In genomic region chr11:130146797-130147196, GRCh38 we compare ENCODE assay signal across 9 cellular contexts. TPM values are rescaled to one million over a fixed set of nuclear protein-coding genes. Genes with fewer than 3 reads are reported as not detected.
DNase-seq lines count a peak whose midpoint lies in the region; ATAC-seq, FAIRE-seq and TF ChIP-seq lines count a peak whose summit lies in the region.
"Had no signal": no experiment of that assay in that cellular context is flagged by ENCODE, and none has a peak within 500 bp of the region (broad histone marks: within the 10 kb centered on the region; RNA-seq: fewer than 3 reads in every experiment).

No MANE protein-coding gene starts in this region.

- ATAC-seq in activated CD8-positive, alpha-beta memory T cell treated with anti-CD3 and anti-CD28 coated beads, Interleukin-2, amount 10 ng/mL, durations not matched to agents 7 days and 5 days, result peak; percentile 36
- ATAC-seq in activated T-helper 17 cell treated with anti-CD3 and anti-CD28 coated beads, Interleukin-2, amount 50 U/mL, for 72 hours (replicated peaks), result peak; percentile 51
- ATAC-seq in HepG2, result no peak; the same call in 2 of the 3 replicates

- H3K9me3 Mint-ChIP-seq in activated CD8-positive, alpha-beta memory T cell treated with anti-CD3 and anti-CD28 coated beads, Interleukin-2, amount 10 ng/mL, durations not matched to agents 7 days and 5 days (ENCODE audit: low read depth), result no peaks in the 10 kb centered on the region
- H3K9me3 Mint-ChIP-seq in activated T-helper 17 cell treated with anti-CD3 and anti-CD28 coated beads, Interleukin-2, amount 50 U/mL, for 72 hours, result no peaks in the 10 kb centered on the region

- CTCF ChIA-PET in activated CD8-positive, alpha-beta memory T cell treated with anti-CD3 and anti-CD28 coated beads, Interleukin-2, amount 10 ng/mL, durations not matched to agents 7 days and 5 days (lab: Charles Lee), result interaction anchor here (1.2 to 2.8 kb wide), 5 partner anchors 10 to 224 kb away, joined by 3 to 15 read pairs (median 5); no protein-coding TSS in a partner anchor
- CTCF ChIA-PET in HepG2 (lab: Yijun Ruan, JAX; ENCODE audit: low intra/inter-chr PET ratio, low total read pairs), result no interaction called here

- TF ChIP-seq CTCF in HepG2 (CRISPR knock-in tag; IDR thresholded peaks at IDR 0.05), result no peak
- no peak for TF ChIP-seq CTCF in transverse colon (IDR thresholded peaks at IDR 0.05)

- peak overlapping the region; percentile 87 for H3K27ac ChIP-seq in HepG2 (ENCODE audit: extremely low read length, insufficient read depth, low read length)
- peak overlapping the region; percentile 86 to 91 (median 88) for H3K27ac ChIP-seq in transverse colon

- FAIRE-seq in HepG2 (lab: Jason Lieb, UNC), result no peak

- TF ChIP-seq EP300 in HepG2 (IDR thresholded peaks at IDR 0.05; ENCODE audit: low read depth in 2 of 2, low read length in 2 of 2), result no peak
- no peak for TF ChIP-seq EP300 in HepG2 (CRISPR knock-in tag; IDR thresholded peaks at IDR 0.05; ENCODE audit: borderline replicate concordance)
- peak; percentile 32 for TF ChIP-seq EP300 in transverse colon (IDR thresholded peaks at IDR 0.05; ENCODE audit: low read depth)

- no peak for TF ChIP-seq POLR2A in HepG2 (IDR thresholded peaks at IDR 0.05; ENCODE audit: insufficient read depth in 1 of 2, low read depth in 2 of 2, low read length in 2 of 2)
- TF ChIP-seq POLR2A in transverse colon (IDR thresholded peaks at IDR 0.05), result no peak

- POLR2A ChIA-PET in HepG2 (lab: Yijun Ruan, JAX), result interaction anchor here (1.3 to 3.7 kb wide), 5 partner anchors 17 to 145 kb away, joined by 3 to 50 read pairs (median 9); partner anchors contain the start of genes APLP2 and PRDM10

- DNase-seq in activated CD8-positive, alpha-beta memory T cell treated with anti-CD3 and anti-CD28 coated beads, Interleukin-2, amount 10 ng/mL, durations not matched to agents 7 days and 5 days, result no peak
- no peak for DNase-seq in activated CD8-positive, alpha-beta memory T cell treated with anti-CD3 and anti-CD28 coated beads, Interleukin-2, amount 50 U/mL, for 4 hours
- DNase-seq in HepG2 (ENCODE audit: low spot score), result no peak
- peak; percentile 43 for DNase-seq in transverse colon
- DNase-seq in HuH-7 (ENCODE audit: low spot score), result no peak
- DNase-seq in stimulated activated CD8-positive, alpha-beta memory T cell treated with anti-CD3 and anti-CD28 coated beads, Interleukin-4, amount 100 ng/mL, for 48 hours, result no peak
- DNase-seq in NCI-H526 (lab: John Stamatoyannopoulos, UW), result no peak
- DNase-seq: HCEC 1CT had no signal

- no peaks in the 10 kb centered on the region for H4K20me1 ChIP-seq in HepG2 (ENCODE audit: insufficient read depth, low read length)

- peaks cover 82% of the 10 kb centered on the region for H3K4me1 ChIP-seq in HepG2 (ENCODE audit: insufficient read depth, low read length)
- peaks cover 18 to 63% (median 43%) of the 10 kb centered on the region in 4 donors for H3K4me1 ChIP-seq in transverse colon

- H3K4me3 Mint-ChIP-seq in activated CD8-positive, alpha-beta memory T cell treated with anti-CD3 and anti-CD28 coated beads, Interleukin-2, amount 10 ng/mL, durations not matched to agents 7 days and 5 days, result no peak overlapping the region
- H3K4me3 Mint-ChIP-seq in activated T-helper 17 cell treated with anti-CD3 and anti-CD28 coated beads, Interleukin-2, amount 50 U/mL, for 72 hours, result no peak overlapping the region

- H3K36me3 ChIP-seq in HepG2 (replicated peaks in 1 of 2; ENCODE audit: control insufficient read depth in 1 of 2, insufficient read depth in 2 of 2, low read length in 2 of 2) (peaks cover 2 to 16% of the 10 kb centered on the region in 2 experiments; a peak in 4 of 5 replicates), transverse colon (peaks cover 0 to 5% (median 2%) of the 10 kb centered on the region in 4 donors)

- H3K4me2 ChIP-seq in HepG2 (ENCODE audit: low read depth, low read length), result no peak overlapping the region

- H3K27me3 ChIP-seq in HepG2 (ENCODE audit: control insufficient read depth in 1 of 2, insufficient read depth in 2 of 2, low read length in 2 of 2) (no peaks in the 10 kb centered on the region), transverse colon (no peaks in the 10 kb centered on the region)

- H3K79me2 ChIP-seq in HepG2 (ENCODE audit: insufficient read depth, low read length), result no peaks in the 10 kb centered on the region

- H3K9ac ChIP-seq in HepG2 (ENCODE audit: insufficient read depth, low read depth, low read length), result no peak overlapping the region

- H3K9me3 ChIP-seq in HepG2 (ENCODE audit: low read length) (no peaks in the 10 kb centered on the region), transverse colon (no peaks in the 10 kb centered on the region)

- H3K27me3 Mint-ChIP-seq in activated CD8-positive, alpha-beta memory T cell treated with anti-CD3 and anti-CD28 coated beads, Interleukin-2, amount 10 ng/mL, durations not matched to agents 7 days and 5 days, result peaks cover 3% of the 10 kb centered on the region
- H3K27me3 Mint-ChIP-seq in activated T-helper 17 cell treated with anti-CD3 and anti-CD28 coated beads, Interleukin-2, amount 50 U/mL, for 72 hours, result no peaks in the 10 kb centered on the region

- intact Hi-C loops in HepG2 (cut with micrococcal nuclease; ENCODE audit: unreplicated experiment), result no loop called here
- intact Hi-C loops in transverse colon (cut with DNase I; ENCODE audit: low total_unique reads), result no loop called here

- no TSS peak for BruUV-seq in HepG2 (replicated peaks; lab: Mats Ljungman, UMichigan)

- no peaks in the 10 kb centered on the region for H3K36me3 Mint-ChIP-seq in activated CD8-positive, alpha-beta memory T cell treated with anti-CD3 and anti-CD28 coated beads, Interleukin-2, amount 10 ng/mL, durations not matched to agents 7 days and 5 days
- peaks cover 7% of the 10 kb centered on the region for H3K36me3 Mint-ChIP-seq in activated T-helper 17 cell treated with anti-CD3 and anti-CD28 coated beads, Interleukin-2, amount 50 U/mL, for 72 hours (ENCODE audit: low read depth)

- no peak for TF ChIP-seq RAD21 in HepG2 (CRISPR knock-in tag; IDR thresholded peaks at IDR 0.05)

- in situ Hi-C loops in HepG2 (cut with HindIII; ENCODE audit: extremely low pct_ligation_motif_present, low pct_unique_long_range_greater_than_20kb), result loop anchor here (25.0 kb wide), 1 partner anchor 359 kb away; no protein-coding TSS in a partner anchor
- in situ Hi-C loops in transverse colon (cut with MboI; ENCODE audit: low pct_ligation_motif_present in 1 of 4, low pct_unique_long_range_greater_than_20kb in 1 of 4, low sequenced_read_pairs in 3 of 4), result no loop called here

- no peak overlapping the region for H3K27ac Mint-ChIP-seq in activated CD8-positive, alpha-beta memory T cell treated with anti-CD3 and anti-CD28 coated beads, Interleukin-2, amount 10 ng/mL, durations not matched to agents 7 days and 5 days
- peak overlapping the region; percentile 11 for H3K27ac Mint-ChIP-seq in activated T-helper 17 cell treated with anti-CD3 and anti-CD28 coated beads, Interleukin-2, amount 50 U/mL, for 72 hours

- no peak overlapping the region for H2AFZ ChIP-seq in HepG2 (ENCODE audit: low read length)

- peaks cover 7% of the 10 kb centered on the region for H3K4me1 Mint-ChIP-seq in activated CD8-positive, alpha-beta memory T cell treated with anti-CD3 and anti-CD28 coated beads, Interleukin-2, amount 10 ng/mL, durations not matched to agents 7 days and 5 days
- H3K4me1 Mint-ChIP-seq in activated T-helper 17 cell treated with anti-CD3 and anti-CD28 coated beads, Interleukin-2, amount 50 U/mL, for 72 hours, result peaks cover 14% of the 10 kb centered on the region

- H3K4me3 ChIP-seq in HepG2 (replicated peaks in 1 of 3; ENCODE audit: insufficient read depth in 1 of 3, low read depth in 2 of 3, low read length in 3 of 3) (no peak overlapping the region), transverse colon (no peak overlapping the region)

- WGBS in HepG2 (ENCODE audit: low lambda C conversion rate), result 85% methylated on average over 5 of the region's 5 CpGs
- 42 to 51% methylated on average over 3 to 5 of the region's 5 CpGs for WGBS in transverse colon (ENCODE audit: low coverage in 1 of 2), 2 donors

TF ChIP-seq in HepG2, 621 proteins besides CTCF, POLR2A, EP300 and RAD21:
- TF ChIP-seq ZNF580 (CRISPR knock-in tag; IDR thresholded peaks at IDR 0.05; ENCODE audit: borderline replicate concordance, low read depth), result no peak
- 0 out of 2 replicates have a peak, but pooled peaks have one; percentile 8 for TF ChIP-seq FOXC1 (CRISPR knock-in tag; IDR thresholded peaks at IDR 0.05; ENCODE audit: borderline replicate concordance)

RNA-seq across cellular contexts. Expression of gene ST14, which starts 12.8 kb away (rescaled TPM):
- total RNA-seq in activated CD8-positive, alpha-beta memory T cell treated with anti-CD3 and anti-CD28 coated beads, Interleukin-2, amount 10 ng/mL, durations not matched to agents 7 days and 5 days, result not detected
- total RNA-seq in activated T-helper 17 cell treated with anti-CD3 and anti-CD28 coated beads, Interleukin-2, amount 50 U/mL, for 72 hours, result under 1 TPM in 1 of 2 donors, not detected in 1; 0.09 TPM
- total RNA-seq in HepG2 (2016; rRNA removed; fragmentation: Illumina TruSeq; extraction: Trizol) (0.69 and 1.4 TPM in 2 replicates), transverse colon (100 to 1,000 TPM; 335 to 641 (median 446) TPM)
- total RNA-seq in HepG2 (2016; cell fraction: cytosol; rRNA removed; fragmentation: Illumina TruSeq; extraction: Trizol; ENCODE audit: low read depth), result 0.26 and 0.30 TPM in 2 replicates
- total RNA-seq in HepG2 (2016; cell fraction: insoluble cytoplasmic fraction; rRNA removed; fragmentation: Illumina TruSeq; extraction: Trizol), result 0.55 and 1.3 TPM in 2 replicates
- 0.65 and 0.72 TPM in 2 replicates for total RNA-seq in HepG2 (2016; cell fraction: membrane; rRNA removed; fragmentation: Illumina TruSeq; extraction: Trizol)
- 0.94 and 0.99 TPM in 2 replicates for total RNA-seq in HepG2 (2016; cell fraction: nucleus; rRNA removed; fragmentation: Illumina TruSeq; extraction: Trizol)
- 0.88 and 1.1 TPM in 2 replicates for polyA plus RNA-seq in HepG2 (2011; rRNA removed)
- polyA plus RNA-seq in HepG2 (2011; cell fraction: cytosol; rRNA removed), result 0.90 and 1.3 TPM in 2 replicates
- 2.7 and 3.0 TPM in 2 replicates for polyA plus RNA-seq in HepG2 (2011; cell fraction: nucleus; rRNA removed)
- 0.76 and 1.3 TPM in 2 replicates for polyA plus RNA-seq in HepG2 (2012)
- polyA plus RNA-seq in HepG2 (2016; cell fraction: cytosol; fragmentation: Illumina TruSeq; extraction: Trizol; ENCODE audit: low read depth), result 0.14 and 0.15 TPM in 2 replicates
- polyA plus RNA-seq in HepG2 (2016; cell fraction: insoluble cytoplasmic fraction; fragmentation: Illumina TruSeq; extraction: Trizol; ENCODE audit: low read depth), result 0.84 and 1.1 TPM in 2 replicates
- 0.31 and 0.55 TPM in 2 replicates for polyA plus RNA-seq in HepG2 (2016; cell fraction: membrane; fragmentation: Illumina TruSeq; extraction: Trizol; ENCODE audit: low read depth)
- polyA plus RNA-seq in HepG2 (2016; cell fraction: nucleus; fragmentation: Illumina TruSeq; extraction: Trizol; ENCODE audit: insufficient read depth, low read depth), result 2.0 and 2.6 TPM in 2 replicates
- polyA minus RNA-seq in HepG2 (2011; rRNA and poly(A)+ RNA removed; ENCODE audit: low replicate concordance), result 2.0 and 3.1 TPM in 2 replicates
- 0.62 and 0.79 TPM in 2 replicates for polyA minus RNA-seq in HepG2 (2011; cell fraction: cytosol; rRNA and poly(A)+ RNA removed)
- 0.64 and 0.87 TPM in 2 replicates for polyA minus RNA-seq in HepG2 (2011; cell fraction: nucleus; rRNA and poly(A)+ RNA removed)

Comparison
In these comparisons a context has a peak if more than half of its experiments do, and no peak if none do; other contexts are left out.
1. RNA of gene ST14, which starts 12.8 kb away (total RNA-seq): 335 to 641 TPM in transverse colon; 0.26 to 1.4 TPM in HepG2, 0.09 TPM in activated T-helper 17 cell treated with anti-CD3 and anti-CD28 coated beads, Interleukin-2, amount 50 U/mL, for 72 hours and not detected in activated CD8-positive, alpha-beta memory T cell treated with anti-CD3 and anti-CD28 coated beads, Interleukin-2, amount 10 ng/mL, durations not matched to agents 7 days and 5 days; every median in the first group is over 100 times any median in the second.